Comparison of ENCODE assay signal across 9 cellular contexts in the genomic region with DNA sequence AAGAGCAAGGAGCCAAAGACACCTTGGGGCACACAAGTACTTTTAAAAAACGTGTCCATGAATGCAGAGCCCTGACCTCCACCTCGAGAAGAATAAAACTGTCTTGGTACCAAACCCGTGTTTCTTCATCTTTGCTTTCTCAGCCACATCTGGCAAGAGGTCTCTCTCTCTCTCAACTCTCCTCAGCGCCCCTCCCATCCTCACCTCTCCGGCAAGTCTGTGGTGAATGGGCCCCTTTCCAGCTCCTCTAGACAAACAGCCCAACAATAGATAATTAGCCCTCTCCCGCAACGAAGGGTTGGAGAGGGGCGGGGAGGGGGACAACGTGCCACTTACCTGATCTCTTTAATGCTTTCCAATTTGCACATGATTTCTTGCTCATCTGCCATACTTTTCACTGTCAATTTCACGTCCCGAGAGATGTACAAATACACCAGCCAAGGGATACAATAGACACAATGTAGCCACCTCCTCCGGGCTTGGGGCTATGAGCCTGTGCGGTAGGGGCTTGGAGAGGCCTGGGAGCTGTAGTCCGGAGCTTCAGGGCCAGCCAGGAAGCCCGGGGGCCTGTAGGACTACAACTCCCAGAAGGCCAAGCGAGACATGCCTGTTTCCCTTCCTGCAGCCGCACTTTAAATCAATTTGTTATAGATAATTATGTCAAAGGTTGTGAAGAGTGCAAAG. TPM values are rescaled to one million over a fixed set of nuclear protein-coding genes. Genes with fewer than 3 reads are reported as not detected.
A peak's percentile ranks its signal among the peaks of the same experiment; 100 is the strongest.
DNase-seq lines count a peak whose midpoint lies in the region; ATAC-seq and TF ChIP-seq lines count a peak whose summit lies in the region.
"Had no signal": no experiment of that assay in that cellular context is flagged by ENCODE, and none has a peak within 500 bp of the region (broad histone marks: within the 10 kb centered on the region; RNA-seq: fewer than 3 reads in every experiment).

A gene with protein sequence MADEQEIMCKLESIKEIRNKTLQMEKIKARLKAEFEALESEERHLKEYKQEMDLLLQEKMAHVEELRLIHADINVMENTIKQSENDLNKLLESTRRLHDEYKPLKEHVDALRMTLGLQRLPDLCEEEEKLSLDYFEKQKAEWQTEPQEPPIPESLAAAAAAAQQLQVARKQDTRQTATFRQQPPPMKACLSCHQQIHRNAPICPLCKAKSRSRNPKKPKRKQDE (minus strand): TSS at position 462 of the 684 bp plus-strand sequence. CDS start 73 bp downstream, at position 389.

- H3K27ac ChIP-seq in esophagus squamous epithelium: peak within 1 kb of the TSS in 2 of 4 donors; percentile 24 to 50
- H3K27ac ChIP-seq: C4-2B had no signal

- H3K27me3 Mint-ChIP-seq in stimulated activated memory B cell treated with anti-CD40 and anti-IgM and Interleukin-4, amounts not matched to agents 10 μg/mL and 1 μg/mL and 100 μg/mL, for 72 hours: no peaks in the 10 kb centered on the region

- peak; percentile 100 for ATAC-seq in HG03108 (IDR thresholded peaks at IDR 0.05; ENCODE audit: unreplicated experiment)
- peak; percentile 100 for ATAC-seq in stimulated activated memory B cell treated with anti-CD40 and anti-IgM and Interleukin-4, amounts not matched to agents 10 μg/mL and 1 μg/mL and 100 μg/mL, for 72 hours

- peak within 1 kb of the TSS; percentile 71 for H3K27ac Mint-ChIP-seq in stimulated activated memory B cell treated with anti-CD40 and anti-IgM and Interleukin-4, amounts not matched to agents 10 μg/mL and 1 μg/mL and 100 μg/mL, for 72 hours

- no peaks in the 10 kb centered on the region for H3K9me3 ChIP-seq in esophagus squamous epithelium

- H3K9me3 Mint-ChIP-seq in stimulated activated memory B cell treated with anti-CD40 and anti-IgM and Interleukin-4, amounts not matched to agents 10 μg/mL and 1 μg/mL and 100 μg/mL, for 72 hours: peaks cover 8% of the 10 kb centered on the region

- H3K27me3 ChIP-seq in esophagus squamous epithelium: no peaks in the 10 kb centered on the region

- intact Hi-C loops in esophagus squamous epithelium (cut with DNase I): no loop called here

- peaks cover 0 to 8% (median 0%) of the 10 kb centered on the region in 3 donors for H3K4me1 ChIP-seq in esophagus squamous epithelium

- no peak for TF ChIP-seq CTCF in esophagus squamous epithelium (IDR thresholded peaks at IDR 0.05)

- 0 to 26% methylated on average over 11 to 13 of the region's 17 CpGs for WGBS in esophagus squamous epithelium, 2 donors

- DNase-seq in NCI-H2081 (lab: John Stamatoyannopoulos, UW) (peak; percentile 3 to 19), NCI-H2081 treated with DMSO at 0.1 percent for 48 hours (lab: John Stamatoyannopoulos, UW) (no peak), OCI-M1 (lab: John Stamatoyannopoulos, UW) (peak; percentile 59), esophagus squamous epithelium (lab: John Stamatoyannopoulos, UW) (peak; percentile 1), myocyte (ENCODE audit: low read depth) (peak; percentile 83)
- DNase-seq in activated T-cell treated with anti-CD3 and anti-CD28 coated beads, Interleukin-2, amount 50 U/mL, for 48 hours: peak; percentile 60 to 71

- peak within 1 kb of the TSS; percentile 95 for H3K4me3 Mint-ChIP-seq in stimulated activated memory B cell treated with anti-CD40 and anti-IgM and Interleukin-4, amounts not matched to agents 10 μg/mL and 1 μg/mL and 100 μg/mL, for 72 hours

- peaks cover 14% of the 10 kb centered on the region for H3K4me1 Mint-ChIP-seq in stimulated activated memory B cell treated with anti-CD40 and anti-IgM and Interleukin-4, amounts not matched to agents 10 μg/mL and 1 μg/mL and 100 μg/mL, for 72 hours

- no peak for TF ChIP-seq POLR2A in esophagus squamous epithelium (IDR thresholded peaks at IDR 0.05)

- no peaks in the 10 kb centered on the region for H3K36me3 ChIP-seq in esophagus squamous epithelium

- peaks cover 12% of the 10 kb centered on the region for H3K36me3 Mint-ChIP-seq in stimulated activated memory B cell treated with anti-CD40 and anti-IgM and Interleukin-4, amounts not matched to agents 10 μg/mL and 1 μg/mL and 100 μg/mL, for 72 hours

- H3K4me3 ChIP-seq in esophagus squamous epithelium: peak within 1 kb of the TSS; percentile 39 to 71 (median 52)

RNA-seq across cellular contexts. Expression of the gene that starts here (rescaled TPM):
- 10 to 100 TPM in 1 of 4 donors, 1 to 10 TPM in 3; 1.9 to 10.1 (median 3.6) TPM for total RNA-seq in esophagus squamous epithelium
- 14.4 and 14.8 TPM in 2 replicates for total RNA-seq in myocyte
- polyA plus RNA-seq in myocyte (2012): 10.3 TPM
